24 cellular contexts compared by ENCODE assay signal in genomic region chr9:124558777-124559470, GRCh38. TPM values are rescaled to one million over a fixed set of nuclear protein-coding genes. Genes with fewer than 3 reads are reported as not detected.
"Had no signal": no experiment of that assay in that cellular context is flagged by ENCODE, and none has a peak within 500 bp of the region (broad histone marks: within the 10 kb centered on the region; RNA-seq: fewer than 3 reads in every experiment).

No MANE protein-coding gene starts in this region.

- H3K9me3 ChIP-seq: neutrophil, sigmoid colon, stomach, thoracic aorta, transverse colon had no signal

- H3K27ac ChIP-seq: hepatocyte, neutrophil, sigmoid colon, skin epidermis, stomach, thoracic aorta, transverse colon had no signal

- DNase-seq: cortex of kidney; effector memory CD4-positive, alpha-beta T cell; foreskin melanocyte; head of caudate nucleus; kidney; left cardiac atrium; left ventricle myocardium superior; mesendoderm; naive thymus-derived CD4-positive, alpha-beta T cell; sigmoid colon; stimulated activated CD4-positive, alpha-beta T cell treated with anti-CD3 and anti-CD28 coated beads, Interleukin-12 subunit alpha, Interleukin-12 subunit beta, amount 100 ng/mL, for 4 hours; stimulated activated naive CD4-positive, alpha-beta T cell; stomach; substantia nigra; transverse colon had no signal

- H3K4me3 Mint-ChIP-seq: naive thymus-derived CD4-positive, alpha-beta T cell had no signal

- H3K27me3 ChIP-seq: hepatocyte, neutrophil, sigmoid colon, transverse colon had no signal

- ATAC-seq: left cardiac atrium; left ventricle myocardium superior; naive thymus-derived CD4-positive, alpha-beta T cell had no signal

- FAIRE-seq: kidney, urothelium cell line had no signal

- H3K4me3 ChIP-seq: hepatocyte, lung, sigmoid colon, skin epidermis, stomach, thoracic aorta, transverse colon had no signal

- H3K36me3 ChIP-seq: sigmoid colon, stomach, thoracic aorta, transverse colon had no signal

- H3K9me3 Mint-ChIP-seq: naive thymus-derived CD4-positive, alpha-beta T cell had no signal

- H3K36me3 Mint-ChIP-seq: naive thymus-derived CD4-positive, alpha-beta T cell had no signal

RNA-seq across cellular contexts. Expression of gene NR5A1, which starts 51.7 kb away (rescaled TPM):
- total RNA-seq: epithelial cell of proximal tubule, kidney, left cardiac atrium, left ventricle myocardium superior, osteoblast, pulmonary artery endothelial cell, sigmoid colon, stomach, thoracic aorta, transverse colon had no signal
- polyA plus RNA-seq: naive thymus-derived CD4-positive, alpha-beta T cell had no signal
